1 cellular context compared by ENCODE assay signal in genomic region chr1:110872366-110872744, GRCh38.
TF ChIP-seq lines count a peak whose summit lies in the region.

No MANE protein-coding gene starts in this region.

TF ChIP-seq in GM12878, 131 proteins besides CTCF, POLR2A, EP300 and RAD21 (continued from another document and continues in another):
- TF ChIP-seq CUX1 (IDR thresholded peaks at IDR 0.05; ENCODE audit: insufficient replicate concordance, low read depth, low read length) = peak; percentile 72
- no peak for TF ChIP-seq CEBPZ (IDR thresholded peaks at IDR 0.05; ENCODE audit: low read depth, low read length)
- no peak for TF ChIP-seq SMAD1 (IDR thresholded peaks at IDR 0.05; ENCODE audit: low read depth, partially characterized antibody)
- 0 out of 3 replicates have a peak, but pooled peaks have one; percentile 27 for TF ChIP-seq POU2F2 (IDR thresholded peaks at IDR 0.05; ENCODE audit: borderline replicate concordance, low read depth, low read length)
- TF ChIP-seq BACH1 (IDR thresholded peaks at IDR 0.05; ENCODE audit: borderline replicate concordance) = no peak
- no peak for TF ChIP-seq BCL3 (IDR thresholded peaks at IDR 0.05; ENCODE audit: borderline replicate concordance, insufficient read depth, low read depth, low read length, poor library complexity, severe bottlenecking)
- peak; percentile 68; the same call in 1 of the 2 replicates for TF ChIP-seq FOXM1 (IDR thresholded peaks at IDR 0.05; ENCODE audit: low read depth, low read length)
- TF ChIP-seq USF1 (IDR thresholded peaks at IDR 0.05; ENCODE audit: borderline replicate concordance, extremely low read length, insufficient read depth, low read depth, low read length) = no peak
- TF ChIP-seq PKNOX1 (IDR thresholded peaks at IDR 0.05) = peak; percentile 40
- TF ChIP-seq ZBTB11 (CRISPR knock-in tag; IDR thresholded peaks at IDR 0.05) = no peak
- no peak for TF ChIP-seq NR2F1 (conservative IDR thresholded peaks at IDR 0.05)
- TF ChIP-seq ELK1 (IDR thresholded peaks at IDR 0.05; ENCODE audit: low read depth, low read length) = peak; percentile 45; the same call in 1 of the 2 replicates
- peak; percentile 66 for TF ChIP-seq RUNX3 (IDR thresholded peaks at IDR 0.05; ENCODE audit: low read length)
- peak; percentile 50; the same call in 1 of the 2 replicates for TF ChIP-seq ESRRA (IDR thresholded peaks at IDR 0.05; ENCODE audit: low read length)
- TF ChIP-seq MEF2A (IDR thresholded peaks at IDR 0.05; ENCODE audit: insufficient read depth, low read depth, low read length) = peak; percentile 64; the same call in 1 of the 2 replicates
- TF ChIP-seq IKZF2 (IDR thresholded peaks at IDR 0.05) = no peak
- peak; percentile 51; the same call in 1 of the 2 replicates for TF ChIP-seq TBL1XR1 (IDR thresholded peaks at IDR 0.05; ENCODE audit: low read depth, low read length)
- TF ChIP-seq HDAC6 (IDR thresholded peaks at IDR 0.05; ENCODE audit: unreplicated experiment) = no peak
- TF ChIP-seq SPI1 (IDR thresholded peaks at IDR 0.05; ENCODE audit: borderline replicate concordance, insufficient read depth, low read depth, low read length) = peak; percentile 74; the same call in 1 of the 2 replicates
- TF ChIP-seq IRF4 (IDR thresholded peaks at IDR 0.05; ENCODE audit: low read depth, low read length) = 0 out of 2 replicates have a peak, but pooled peaks have one; percentile 53
- TF ChIP-seq TCF7 (IDR thresholded peaks at IDR 0.05; ENCODE audit: borderline replicate concordance) = 0 out of 2 replicates have a peak, but pooled peaks have one; percentile 1
- TF ChIP-seq MTA3 (IDR thresholded peaks at IDR 0.05; ENCODE audit: borderline replicate concordance, low read length) = peak; percentile 81; the same call in 1 of the 2 replicates
- peak; percentile 50; the same call in 1 of the 2 replicates for TF ChIP-seq POLR2AphosphoS2 (IDR thresholded peaks at IDR 0.05; ENCODE audit: low read depth, low read length)
- no peak for TF ChIP-seq ASH2L (IDR thresholded peaks at IDR 0.05; ENCODE audit: borderline replicate concordance, low read depth)
- TF ChIP-seq ATF3 (IDR thresholded peaks at IDR 0.05; ENCODE audit: borderline replicate concordance, extremely low read depth, low read depth, low read length) = no peak
- TF ChIP-seq E4F1 (IDR thresholded peaks at IDR 0.05; ENCODE audit: borderline replicate concordance, partially characterized antibody) = no peak
- TF ChIP-seq ATF2 (IDR thresholded peaks at IDR 0.05; ENCODE audit: low read length) = peak; percentile 46
- TF ChIP-seq MEF2B (IDR thresholded peaks at IDR 0.05; ENCODE audit: partially characterized antibody, poor library complexity, severe bottlenecking) = peak; percentile 97
- TF ChIP-seq RBBP5 (conservative IDR thresholded peaks at IDR 0.05) = no peak
- no peak for TF ChIP-seq PBX3 (IDR thresholded peaks at IDR 0.05; ENCODE audit: insufficient replicate concordance, low read depth, low read length)
